Comparison of ENCODE assay signal across 8 cellular contexts in genomic region chr15:63157891-63158431, GRCh38. TPM values are rescaled to one million over a fixed set of nuclear protein-coding genes. Genes with fewer than 3 reads are reported as not detected.
A peak's percentile ranks its signal among the peaks of the same experiment; 100 is the strongest.
DNase-seq lines count a peak whose midpoint lies in the region; ATAC-seq and TF ChIP-seq lines count a peak whose summit lies in the region.

No MANE protein-coding gene starts in this region.

- H4K20me1 ChIP-seq in OCI-LY3 (ENCODE audit: insufficient read depth, low read length) = no peaks in the 10 kb centered on the region

- H3K9me3 ChIP-seq in OCI-LY3 (ENCODE audit: insufficient read depth, low read length) (no peaks in the 10 kb centered on the region), body of pancreas (no peaks in the 10 kb centered on the region)

- peak overlapping the region; percentile 69 for H2AFZ ChIP-seq in OCI-LY3 (ENCODE audit: low read depth, low read length)

- TF ChIP-seq CTCF in OCI-LY3 (IDR thresholded peaks at IDR 0.05; ENCODE audit: low read depth, low read length) (no peak), body of pancreas (IDR thresholded peaks at IDR 0.05) (peak in 1 of 7 experiments; percentile 24)

- H3K79me2 ChIP-seq in OCI-LY3 (ENCODE audit: low read length) = peaks cover 16% of the 10 kb centered on the region

- H3K27me3 ChIP-seq in OCI-LY3 (ENCODE audit: low read depth, low read length) = 0 out of 2 replicates have a peak, but pooled peaks cover under 1% of the 10 kb centered on the region
- no peaks in the 10 kb centered on the region for H3K27me3 ChIP-seq in body of pancreas

- H3K4me1 ChIP-seq in OCI-LY3 (ENCODE audit: low read length) (peaks cover 5% of the 10 kb centered on the region), body of pancreas (peaks cover 16% of the 10 kb centered on the region)

- H3K4me2 ChIP-seq in OCI-LY3 (ENCODE audit: low read length) = peak overlapping the region; percentile 76

- H3K27ac ChIP-seq in OCI-LY3 (ENCODE audit: low read length) = peak overlapping the region; percentile 75
- peak overlapping the region; percentile 78 to 95 (median 94) for H3K27ac ChIP-seq in body of pancreas

- DNase-seq in stimulated activated CD4-positive, alpha-beta T cell treated with anti-CD3 and anti-CD28 coated beads, Interleukin-2, amount 100 ng/mL, for 24 hours = peak; percentile 25 to 34
- DNase-seq in stimulated activated CD4-positive, alpha-beta T cell treated with anti-CD3 and anti-CD28 coated beads, Interleukin-4, amount 100 ng/mL, for 4 hours = no peak
- peak; percentile 23 to 60 (median 42) for DNase-seq in body of pancreas
- DNase-seq in retina = peak; percentile 85
- no peak for DNase-seq in NCI-H187 treated with DMSO at 0.1 percent for 48 hours (lab: John Stamatoyannopoulos, UW)

- peak overlapping the region; percentile 87 for H3K9ac ChIP-seq in OCI-LY3 (ENCODE audit: low read length)

- H3K36me3 ChIP-seq in OCI-LY3 (replicated peaks; ENCODE audit: low read depth, low read length) = peaks cover 3% of the 10 kb centered on the region
- peaks cover 1 to 4% of the 10 kb centered on the region in 2 donors for H3K36me3 ChIP-seq in body of pancreas (replicated peaks in 1 of 2; ENCODE audit: insufficient read depth in 1 of 2, low read depth in 2 of 2)

- ATAC-seq in HG02678 (IDR thresholded peaks at IDR 0.05; ENCODE audit: unreplicated experiment) = peak; percentile 27
- peak; percentile 36 for ATAC-seq in body of pancreas

- peak overlapping the region; percentile 84 for H3K4me3 ChIP-seq in OCI-LY3 (ENCODE audit: low read length)
- peak overlapping the region; percentile 70 to 78 for H3K4me3 ChIP-seq in body of pancreas
- peak overlapping the region; percentile 95 for H3K4me3 ChIP-seq in iPS-11a (ENCODE audit: low read depth, low read length)

- TF ChIP-seq POLR2A in body of pancreas (IDR thresholded peaks at IDR 0.05) = no peak

- intact Hi-C loops in body of pancreas (cut with DNase I) = no loop called here

- WGBS in body of pancreas, 2 donors = 6 to 8% methylated on average over 18 of the region's 18 CpGs

RNA-seq across cellular contexts. Expression of gene RPS27L, which starts 0.7 kb away (rescaled TPM):
- total RNA-seq in body of pancreas = 10 to 100 TPM; 15.2 to 37.9 TPM

RNA-seq across cellular contexts. Expression of gene RAB8B, which starts 31.4 kb away (rescaled TPM):
- total RNA-seq in body of pancreas = 10 to 100 TPM; 12.5 to 14.0 TPM

RNA-seq across cellular contexts. Expression of gene LACTB, which starts 36.3 kb away (rescaled TPM):
- total RNA-seq in body of pancreas = 1 to 10 TPM; 7.6 to 8.6 TPM

Comparison
In these comparisons a context has a peak if more than half of its experiments do, and no peak if none do; other contexts are left out.
1. DNase-seq: peak in stimulated activated CD4-positive, alpha-beta T cell treated with anti-CD3 and anti-CD28 coated beads, Interleukin-2, amount 100 ng/mL, for 24 hours (2 of 2), body of pancreas (4 of 4) and retina (single experiment); none in stimulated activated CD4-positive, alpha-beta T cell treated with anti-CD3 and anti-CD28 coated beads, Interleukin-4, amount 100 ng/mL, for 4 hours (0 of 2) and NCI-H187 treated with DMSO at 0.1 percent for 48 hours (single experiment).
2. Peak in every context shown above with its lines, with median percentiles within 50 percentile points of each other: H3K4me3 ChIP-seq.